9 cellular contexts compared by ENCODE assay signal in genomic region chr2:233082222-233082933, GRCh38. TPM values are rescaled to one million over a fixed set of nuclear protein-coding genes. Genes with fewer than 3 reads are reported as not detected.
DNase-seq lines count a peak whose midpoint lies in the region; ATAC-seq and TF ChIP-seq lines count a peak whose summit lies in the region.
"Had no signal": no experiment of that assay in that cellular context is flagged by ENCODE, and none has a peak within 500 bp of the region (broad histone marks: within the 10 kb centered on the region; RNA-seq: fewer than 3 reads in every experiment).

No MANE protein-coding gene starts in this region.

- peaks cover 83% of the 10 kb centered on the region for H3F3A ChIP-seq in SU-DHL-6 (ENCODE audit: insufficient read depth)

- H3K9me3 Mint-ChIP-seq in natural killer cell = no peaks in the 10 kb centered on the region

- H3K4me3 ChIP-seq in SU-DHL-6 (ENCODE audit: insufficient read depth, low read length, poor library complexity, severe bottlenecking) = peak overlapping the region; percentile 25

- no peaks in the 10 kb centered on the region for H3K9me2 ChIP-seq in SU-DHL-6 (replicated peaks; ENCODE audit: insufficient read depth, low read length)

- peak overlapping the region; percentile 74 for H3K4me3 Mint-ChIP-seq in natural killer cell

- H3K36me3 ChIP-seq in SU-DHL-6 (ENCODE audit: low read length) = no peaks in the 10 kb centered on the region

- H3K27ac ChIP-seq in SU-DHL-6 (ENCODE audit: low read depth, low read length) = peak overlapping the region; percentile 93

- no peak overlapping the region for H2AFZ ChIP-seq in SU-DHL-6 (ENCODE audit: low read depth, low read length, severe bottlenecking)

- ATAC-seq in HG02970 (IDR thresholded peaks at IDR 0.05; ENCODE audit: low FRiP score, unreplicated experiment) (peak; percentile 41), natural killer cell (no peak)

- intact Hi-C loops in natural killer cell (cut with micrococcal nuclease) = loop anchor here (10.0 kb wide), 1 partner anchor 302 kb away; no protein-coding TSS in a partner anchor

- H3K9ac ChIP-seq in SU-DHL-6 (ENCODE audit: low read length) = peak overlapping the region; percentile 57

- peaks cover 90 to 95% of the 10 kb centered on the region in 2 donors for H3K4me1 Mint-ChIP-seq in natural killer cell

- no peaks in the 10 kb centered on the region for H3K27me3 ChIP-seq in SU-DHL-6 (ENCODE audit: low read length)

- H3K9me3 ChIP-seq in SU-DHL-6 (ENCODE audit: insufficient read depth, low read length) = no peaks in the 10 kb centered on the region

- H4K20me1 ChIP-seq in SU-DHL-6 (ENCODE audit: low read depth, low read length) = no peaks in the 10 kb centered on the region

- TF ChIP-seq CTCF in SU-DHL-6 (IDR thresholded peaks at IDR 0.05; ENCODE audit: insufficient read depth, low read length, poor library complexity, severe bottlenecking) (no peak), natural killer cell (IDR thresholded peaks at IDR 0.05) (no peak)

- H3K27ac Mint-ChIP-seq in natural killer cell = no peak overlapping the region

- H3K27me3 Mint-ChIP-seq in natural killer cell (ENCODE audit: low read depth in 2 of 2) = no peaks in the 10 kb centered on the region

- peaks cover 6% of the 10 kb centered on the region for H3K36me3 Mint-ChIP-seq in natural killer cell

- H3K4me2 ChIP-seq in SU-DHL-6 (ENCODE audit: low read depth, low read length, poor library complexity, severe bottlenecking) = peak overlapping the region; percentile 70

- H3K79me2 ChIP-seq in SU-DHL-6 (ENCODE audit: insufficient read depth, low read length) = peaks cover 56% of the 10 kb centered on the region

- peak; percentile 63 for DNase-seq in activated effector memory CD4-positive, alpha-beta T cell treated with anti-CD3 and anti-CD28 coated beads, Interleukin-2, amount 50 U/mL, for 16 hours
- no peak for DNase-seq in activated effector memory CD4-positive, alpha-beta T cell treated with Interleukin-2 at 50 U/mL for 16 hours
- DNase-seq in natural killer cell (no peak), 8988T (no peak)
- DNase-seq in stimulated activated CD4-positive, alpha-beta T cell treated with anti-CD3 and anti-CD28 coated beads, Interleukin-1b, Interleukin-23, amount 100 ng/mL, for 48 hours = no peak
- no peak for DNase-seq in activated CD4-positive, CD25-positive, alpha-beta regulatory T cell (lab: John Stamatoyannopoulos, UW)

RNA-seq across cellular contexts. Expression of gene INPP5D, which starts 22.2 kb away (rescaled TPM):
- 100 to 1,000 TPM; 385 to 498 (median 497) TPM for total RNA-seq in natural killer cell

RNA-seq across cellular contexts. Expression of gene NEU2, which starts 49.9 kb away (rescaled TPM):
- total RNA-seq in natural killer cell = not detected
- total RNA-seq: T-helper 2 cell treated with Interferon-gamma antibody and Interleukin-4, amounts not matched to agents 100 ng/mL and 5 ng/mL, for 36 hours had no signal
